ENCODE assay signal across 14 cellular contexts in the genomic region with DNA sequence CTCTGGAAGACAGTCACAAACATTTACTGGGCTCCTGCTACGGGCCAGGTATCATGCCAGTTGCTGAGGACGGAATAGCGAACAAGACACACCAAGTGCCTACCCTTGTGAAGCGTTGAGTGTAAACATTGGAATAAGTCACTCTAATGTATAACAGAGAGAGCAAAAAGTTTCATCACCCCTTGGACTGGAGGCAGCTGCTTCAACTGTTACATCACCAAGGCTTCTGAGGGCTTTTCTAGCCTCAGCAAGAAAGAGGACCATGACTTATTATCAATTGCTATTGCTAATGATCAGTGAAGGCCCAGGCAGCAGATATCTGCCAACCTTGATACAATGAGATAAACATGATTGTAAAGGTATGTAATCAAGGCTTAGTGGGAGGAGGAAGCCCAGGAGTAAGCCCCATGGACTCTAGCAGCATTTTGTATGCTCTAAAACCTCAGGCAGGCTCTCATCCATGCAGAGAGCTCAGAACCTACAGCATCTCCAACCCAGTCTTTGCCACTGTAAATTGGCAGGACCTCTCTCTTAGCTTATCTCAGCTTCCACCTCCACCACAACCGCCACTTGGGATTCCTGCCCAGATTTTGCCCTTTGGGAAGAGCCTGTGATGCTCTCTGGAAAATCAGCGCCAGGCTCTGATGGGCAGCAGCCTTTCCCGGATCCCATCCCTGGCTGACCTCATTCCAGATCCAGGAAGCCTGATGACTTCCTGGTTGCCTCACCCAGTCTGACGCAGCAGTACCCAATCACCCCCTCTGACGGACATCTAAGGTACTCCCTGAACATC. TPM values are rescaled to one million over a fixed set of nuclear protein-coding genes. Genes with fewer than 3 reads are reported as not detected.
DNase-seq lines count a peak whose midpoint lies in the region; ATAC-seq, FAIRE-seq and TF ChIP-seq lines count a peak whose summit lies in the region.
"Had no signal": no experiment of that assay in that cellular context is flagged by ENCODE, and none has a peak within 500 bp of the region (broad histone marks: within the 10 kb centered on the region; RNA-seq: fewer than 3 reads in every experiment).

No MANE protein-coding gene starts in this region.

- no peak overlapping the region for H3K4me3 ChIP-seq in endothelial cell of umbilical vein (replicated peaks in 1 of 3; ENCODE audit: insufficient read depth in 1 of 3, low read depth in 1 of 3, low read length in 3 of 3)
- no peak overlapping the region for H3K4me3 ChIP-seq in lower lobe of right lung
- H3K4me3 ChIP-seq: skin epidermis had no signal

- peaks cover 38% of the 10 kb centered on the region for H3K4me1 Mint-ChIP-seq in activated T-helper 17 cell treated with anti-CD3 and anti-CD28 coated beads, Interleukin-2, amount 50 U/mL, for 72 hours
- H3K4me1 Mint-ChIP-seq in activated naive CD8-positive, alpha-beta T cell treated with anti-CD3 and anti-CD28 coated beads for 36 hours, result no peaks in the 10 kb centered on the region

- H3K9me1 ChIP-seq in endothelial cell of umbilical vein (replicated peaks; ENCODE audit: control insufficient read depth, extremely low read depth, insufficient read depth, low read length), result no peaks in the 10 kb centered on the region

- H3K36me3 Mint-ChIP-seq in activated T-helper 17 cell treated with anti-CD3 and anti-CD28 coated beads, Interleukin-2, amount 50 U/mL, for 72 hours (ENCODE audit: low read depth), result peaks cover 88% of the 10 kb centered on the region
- no peaks in the 10 kb centered on the region for H3K36me3 Mint-ChIP-seq in activated naive CD8-positive, alpha-beta T cell treated with anti-CD3 and anti-CD28 coated beads for 36 hours

- no TSS peak for BruUV-seq in endothelial cell of umbilical vein (replicated peaks; lab: Mats Ljungman, UMichigan)

- H3K36me3 ChIP-seq in endothelial cell of umbilical vein (ENCODE audit: control insufficient read depth in 2 of 2, extremely low read depth in 1 of 2, insufficient read depth in 2 of 2, low read length in 2 of 2), result peaks cover 0 to 2% of the 10 kb centered on the region in 2 experiments
- peaks cover 6% of the 10 kb centered on the region for H3K36me3 ChIP-seq in lower lobe of right lung

- POLR2A ChIA-PET in endothelial cell of umbilical vein (lab: Charles Lee), result interaction anchor here (0.7 kb wide), 1 partner anchor 14 kb away, joined by 3 read pairs; no protein-coding TSS in a partner anchor

- H3K27ac ChIP-seq in endothelial cell of umbilical vein (ENCODE audit: insufficient read depth, low read depth, low read length) (no peak overlapping the region), lower lobe of right lung (peak overlapping the region; percentile 46)

- no peaks in the 10 kb centered on the region for H3K9me3 Mint-ChIP-seq in activated T-helper 17 cell treated with anti-CD3 and anti-CD28 coated beads, Interleukin-2, amount 50 U/mL, for 72 hours
- H3K9me3 Mint-ChIP-seq in activated naive CD8-positive, alpha-beta T cell treated with anti-CD3 and anti-CD28 coated beads for 36 hours, result no peaks in the 10 kb centered on the region

- H3K4me2 ChIP-seq in endothelial cell of umbilical vein (ENCODE audit: insufficient read depth, low read length), result no peak overlapping the region

- H3K9me3 ChIP-seq in endothelial cell of umbilical vein (replicated peaks; ENCODE audit: control insufficient read depth, insufficient read depth, low read length), result no peaks in the 10 kb centered on the region
- no peaks in the 10 kb centered on the region for H3K9me3 ChIP-seq in lower lobe of right lung

- H3K27me3 Mint-ChIP-seq in activated T-helper 17 cell treated with anti-CD3 and anti-CD28 coated beads, Interleukin-2, amount 50 U/mL, for 72 hours, result no peaks in the 10 kb centered on the region
- no peaks in the 10 kb centered on the region for H3K27me3 Mint-ChIP-seq in activated naive CD8-positive, alpha-beta T cell treated with anti-CD3 and anti-CD28 coated beads for 36 hours

- CTCF ChIA-PET in endothelial cell of umbilical vein (lab: Charles Lee), result interaction anchor here (0.9 to 1.7 kb wide), 3 partner anchors 9 to 124 kb away, joined by 3 to 9 read pairs (median 5); no protein-coding TSS in a partner anchor

- no peak for TF ChIP-seq POLR2A in endothelial cell of umbilical vein (IDR thresholded peaks at IDR 0.05; ENCODE audit: low read depth, low read length)

- H3K9ac ChIP-seq in endothelial cell of umbilical vein (replicated peaks; ENCODE audit: extremely low read depth, insufficient read depth, low read length), result no peak overlapping the region

- no peak for FAIRE-seq in endothelial cell of umbilical vein (lab: Jason Lieb, UNC)

- ATAC-seq in lower lobe of right lung, result peak; percentile 36 to 48
- ATAC-seq in activated T-helper 17 cell treated with anti-CD3 and anti-CD28 coated beads, Interleukin-2, amount 50 U/mL, for 72 hours (replicated peaks), result no peak
- no peak for ATAC-seq in GM21381 (IDR thresholded peaks at IDR 0.05; ENCODE audit: unreplicated experiment)

- DNase-seq in A172 (ENCODE audit: low spot score), result peak; percentile 54
- peak; percentile 64 for DNase-seq in LHCN-M2 (ENCODE audit: low read depth)
- no peak for DNase-seq in endothelial cell of umbilical vein (ENCODE audit: low read depth, low spot score)
- no peak for DNase-seq in lower lobe of right lung
- no peak for DNase-seq in activated naive CD8-positive, alpha-beta T cell treated with anti-CD3 and anti-CD28 coated beads for 36 hours
- DNase-seq in medulla oblongata (ENCODE audit: extremely low spot score), result no peak
- DNase-seq: AML-193; islet precursor cell; NCI-H187; SHP77; stimulated activated naive CD4-positive, alpha-beta T cell treated with Interleukin-2 at 50 U/mL for 16 hours had no signal

- no peak overlapping the region for H2AFZ ChIP-seq in endothelial cell of umbilical vein (ENCODE audit: low read depth, low read length)

- H3K4me3 Mint-ChIP-seq in activated T-helper 17 cell treated with anti-CD3 and anti-CD28 coated beads, Interleukin-2, amount 50 U/mL, for 72 hours, result no peak overlapping the region
- no peak overlapping the region for H3K4me3 Mint-ChIP-seq in activated naive CD8-positive, alpha-beta T cell treated with anti-CD3 and anti-CD28 coated beads for 36 hours

- dilution Hi-C loops in endothelial cell of umbilical vein (cut with MboI; ENCODE audit: extremely low pct_ligation_motif_present, low sequenced_read_pairs), result no loop called here

- H4K20me1 ChIP-seq in endothelial cell of umbilical vein (replicated peaks; ENCODE audit: control insufficient read depth, extremely low read depth, insufficient read depth, low read length), result no peaks in the 10 kb centered on the region

- TF ChIP-seq CTCF in endothelial cell of umbilical vein (IDR thresholded peaks at IDR 0.05; ENCODE audit: extremely low read depth in 1 of 2, insufficient read depth in 1 of 2, low read depth in 1 of 2, low read length in 2 of 2), result peak; percentile 5 to 20
- peak; percentile 16 for TF ChIP-seq CTCF in lower lobe of right lung (IDR thresholded peaks at IDR 0.05)

- no peaks in the 10 kb centered on the region for H3K79me2 ChIP-seq in endothelial cell of umbilical vein (ENCODE audit: control insufficient read depth, insufficient read depth, low read length)

- peaks cover 6% of the 10 kb centered on the region for H3K4me1 ChIP-seq in endothelial cell of umbilical vein (ENCODE audit: control insufficient read depth, extremely low read depth, insufficient read depth, low read length)
- H3K4me1 ChIP-seq in lower lobe of right lung, result peaks cover 23% of the 10 kb centered on the region

- H3K27me3 ChIP-seq in endothelial cell of umbilical vein (ENCODE audit: control insufficient read depth in 2 of 2, insufficient read depth in 2 of 2, low read length in 2 of 2) (no peaks in the 10 kb centered on the region), lower lobe of right lung (ENCODE audit: low read depth) (no peaks in the 10 kb centered on the region)

- no peak overlapping the region for H3K27ac Mint-ChIP-seq in activated T-helper 17 cell treated with anti-CD3 and anti-CD28 coated beads, Interleukin-2, amount 50 U/mL, for 72 hours
- no peak overlapping the region for H3K27ac Mint-ChIP-seq in activated naive CD8-positive, alpha-beta T cell treated with anti-CD3 and anti-CD28 coated beads for 36 hours

- intact Hi-C loops in endothelial cell of umbilical vein (cut with micrococcal nuclease) (no loop called here), lower lobe of right lung (cut with DNase I) (no loop called here)

TF ChIP-seq in endothelial cell of umbilical vein, 7 proteins besides CTCF, POLR2A, EP300 and RAD21:
- TF ChIP-seq FOS (IDR thresholded peaks at IDR 0.05; ENCODE audit: borderline replicate concordance, insufficient read depth, low read length), result peak; percentile 41
- no peak for TF ChIP-seq GATA2 (IDR thresholded peaks at IDR 0.05; ENCODE audit: insufficient read depth, insufficient read length, low read depth, low read length)
TF ChIP-seq in endothelial cell of umbilical vein: peak in this region for 1.

RNA-seq across cellular contexts. Expression of a gene that starts 54.5 kb away (rescaled TPM):
- 43.1 and 50.3 TPM in 2 replicates for total RNA-seq in A172 (2014; rRNA removed; shearing (Covaris generic))
- 71.8 and 89.1 TPM in 2 replicates for total RNA-seq in LHCN-M2 (2014; rRNA removed)
- 87.1 TPM for polyA plus RNA-seq in LHCN-M2 (2012)
- 22.6 and 23.8 TPM in 2 replicates for total RNA-seq in endothelial cell of umbilical vein
- polyA plus RNA-seq in endothelial cell of umbilical vein, result 10.0 and 10.4 TPM in 2 replicates
- 7.9 and 8.3 TPM in 2 replicates for polyA plus RNA-seq in endothelial cell of umbilical vein (2011; cell fraction: cytosol; rRNA removed)
- polyA plus RNA-seq in endothelial cell of umbilical vein (2011; cell fraction: nucleus; rRNA removed), result 26.1 and 27.2 TPM in 2 replicates
- polyA plus RNA-seq in endothelial cell of umbilical vein (2012), result 17.7 and 18.4 TPM in 2 replicates
- 24.6 and 24.8 TPM in 2 replicates for polyA minus RNA-seq in endothelial cell of umbilical vein
- not detected for polyA minus RNA-seq in endothelial cell of umbilical vein (2011; cell fraction: cytosol; rRNA and poly(A)+ RNA removed)
- 19.9 and 22.0 TPM in 2 replicates for polyA minus RNA-seq in endothelial cell of umbilical vein (2011; cell fraction: nucleus; rRNA and poly(A)+ RNA removed)
- total RNA-seq in lower lobe of right lung, result 12.0 TPM
- total RNA-seq in activated T-helper 17 cell treated with anti-CD3 and anti-CD28 coated beads, Interleukin-2, amount 50 U/mL, for 72 hours, result 100 to 1,000 TPM in 1 of 2 donors, 10 to 100 TPM in 1; 71.2 to 145 TPM
- total RNA-seq in activated naive CD8-positive, alpha-beta T cell treated with anti-CD3 and anti-CD28 coated beads for 36 hours, result 1 to 10 TPM; 2.8 to 3.5 TPM

Comparison
In these comparisons a context has a peak if more than half of its experiments do, and no peak if none do; other contexts are left out.
1. DNase-seq: peak in A172 (single experiment) and LHCN-M2 (single experiment); none in endothelial cell of umbilical vein (single experiment), lower lobe of right lung (single experiment), activated naive CD8-positive, alpha-beta T cell treated with anti-CD3 and anti-CD28 coated beads for 36 hours (single experiment) and medulla oblongata (single experiment).
2. ATAC-seq: peak in lower lobe of right lung (2 of 2); none in activated T-helper 17 cell treated with anti-CD3 and anti-CD28 coated beads, Interleukin-2, amount 50 U/mL, for 72 hours (single experiment) and GM21381 (single experiment).